29 cellular contexts compared by ENCODE assay signal in genomic region chr16:9800180-9800738, GRCh38.
DNase-seq lines count a peak whose midpoint lies in the region; ATAC-seq, FAIRE-seq and TF ChIP-seq lines count a peak whose summit lies in the region.
"Had no signal": no experiment of that assay in that cellular context is flagged by ENCODE, and none has a peak within 500 bp of the region (broad histone marks: within the 10 kb centered on the region; RNA-seq: fewer than 3 reads in every experiment).

No MANE protein-coding gene starts in this region.

- no peak overlapping the region for H3K27ac ChIP-seq in lower lobe of right lung
- H3K27ac ChIP-seq: BLaER1, RWPE1 had no signal

- H3K9me3 ChIP-seq in lower lobe of right lung, result no peaks in the 10 kb centered on the region
- H3K9me3 ChIP-seq: BLaER1, HAP-1 had no signal

- no peaks in the 10 kb centered on the region for H3K4me1 ChIP-seq in lower lobe of right lung
- H3K4me1 ChIP-seq: HAP-1 had no signal

- FAIRE-seq in urothelium cell line (lab: Jason Lieb, UNC), result no peak
- FAIRE-seq in GM12892 (lab: Jason Lieb, UNC), result no peak
- FAIRE-seq: D721Med, HTR-8/SVneo, K562 had no signal

- intact Hi-C loops in lower lobe of right lung (cut with DNase I), result no loop called here

- no peak for TF ChIP-seq POLR2A in GM12892 (IDR thresholded peaks at IDR 0.05; ENCODE audit: low read depth, low read length)

- ATAC-seq in lower lobe of right lung, result no peak
- ATAC-seq: K562 had no signal

- DNase-seq in EL (peak; percentile 31), M059J (ENCODE audit: low read depth) (peak; percentile 56), fibroblast of mammary gland (ENCODE audit: low read depth) (peak; percentile 8), urothelium cell line (ENCODE audit: low spot score) (peak; percentile 17), NCI-H82 treated with DMSO at 0.1 percent for 48 hours (lab: John Stamatoyannopoulos, UW; ENCODE audit: unreplicated experiment) (no peak), DMS153 (lab: John Stamatoyannopoulos, UW) (no peak), lower lobe of right lung (no peak), GM12892 (ENCODE audit: insufficient read length) (no peak)
- DNase-seq: CD4-positive, CD25-positive, alpha-beta regulatory T cell; DMS53; GDM1; GOT3; HFFc6; Kasumi-1; MV-4-11; NCI-H1105; NCI-H1436 treated with DMSO at 0.1 percent for 48 hours; NCI-H187 treated with DMSO at 0.1 percent for 48 hours; NCI-H446; NCI-H524 treated with DMSO at 0.1 percent for 48 hours; NCI-H774; NK-92 treated with Interleukin-12 subunit alpha and Interleukin-12 subunit beta, amount 100 ng/mL, for 24 hours; SHP77 had no signal

- no peak for TF ChIP-seq CTCF in fibroblast of mammary gland (conservative IDR thresholded peaks at IDR 0.05; ENCODE audit: control insufficient read depth, insufficient read depth, low read depth, low read length)
- no peak for TF ChIP-seq CTCF in lower lobe of right lung (IDR thresholded peaks at IDR 0.05)

- no peaks in the 10 kb centered on the region for H3K27me3 ChIP-seq in lower lobe of right lung (ENCODE audit: low read depth)
- H3K27me3 ChIP-seq: BLaER1 had no signal

- no peaks in the 10 kb centered on the region for H3K36me3 ChIP-seq in lower lobe of right lung
- H3K36me3 ChIP-seq: BLaER1, HAP-1 had no signal

- H3K4me3 ChIP-seq in fibroblast of mammary gland (ENCODE audit: control insufficient read depth, low read depth, low read length) (no peak overlapping the region), lower lobe of right lung (no peak overlapping the region)
- H3K4me3 ChIP-seq: BLaER1, HAP-1, K562 had no signal

Comparison
In these comparisons a context has a peak if more than half of its experiments do, and no peak if none do; other contexts are left out.
1. DNase-seq: peak in EL (single experiment), M059J (single experiment), fibroblast of mammary gland (single experiment) and urothelium cell line (single experiment); none in NCI-H82 treated with DMSO at 0.1 percent for 48 hours (single experiment), DMS153 (single experiment), lower lobe of right lung (single experiment) and GM12892 (single experiment).